Comparison of ENCODE assay signal across 11 cellular contexts in genomic region chr9:38061326-38061947, GRCh38. TPM values are rescaled to one million over a fixed set of nuclear protein-coding genes. Genes with fewer than 3 reads are reported as not detected.
A peak's percentile ranks its signal among the peaks of the same experiment; 100 is the strongest.
DNase-seq lines count a peak whose midpoint lies in the region; ATAC-seq, FAIRE-seq and TF ChIP-seq lines count a peak whose summit lies in the region.
"Had no signal": no experiment of that assay in that cellular context is flagged by ENCODE, and none has a peak within 500 bp of the region (broad histone marks: within the 10 kb centered on the region; RNA-seq: fewer than 3 reads in every experiment).

No MANE protein-coding gene starts in this region.

- H3K4me1 Mint-ChIP-seq in stimulated activated naive B cell treated with anti-CD40 and anti-IgM and Interleukin-4, amounts not matched to agents 10 μg/mL and 1 μg/mL and 100 μg/mL, for 72 hours, result peaks cover 32 to 46% of the 10 kb centered on the region in 2 donors

- DNase-seq in GM19239 (ENCODE audit: insufficient read length, low spot score), result peak; percentile 44
- DNase-seq in RWPE1 (ENCODE audit: low spot score), result no peak
- DNase-seq in stimulated activated naive B cell treated with anti-CD40 and anti-IgM and Interleukin-4, amounts not matched to agents 10 μg/mL and 1 μg/mL and 100 μg/mL, for 72 hours, result no peak
- no peak for DNase-seq in activated CD4-positive, alpha-beta T cell treated with anti-CD3 and anti-CD28 coated beads, Interleukin-2, amount 50 U/mL, for 1 hour
- no peak for DNase-seq in H7
- DNase-seq in NCI-H2081 treated with DMSO at 0.1 percent for 48 hours (lab: John Stamatoyannopoulos, UW), result no peak
- no peak for DNase-seq in G401 (ENCODE audit: low spot score)
- DNase-seq: activated naive CD8-positive, alpha-beta T cell treated with anti-CD3 and anti-CD28 coated beads, Interleukin-2, amount 10 ng/mL, durations not matched to agents 7 days and 5 days; NCI-H1105 had no signal

- H3K36me3 Mint-ChIP-seq in stimulated activated naive B cell treated with anti-CD40 and anti-IgM and Interleukin-4, amounts not matched to agents 10 μg/mL and 1 μg/mL and 100 μg/mL, for 72 hours, result peaks cover 4% of the 10 kb centered on the region in 2 donors
- H3K36me3 Mint-ChIP-seq: activated naive CD8-positive, alpha-beta T cell treated with anti-CD3 and anti-CD28 coated beads, Interleukin-2, amount 10 ng/mL, durations not matched to agents 7 days and 5 days had no signal

- peak; percentile 80 for FAIRE-seq in GM19239 (lab: Jason Lieb, UNC)
- FAIRE-seq: TTC549 had no signal

- ATAC-seq in HG02763 (IDR thresholded peaks at IDR 0.05; ENCODE audit: unreplicated experiment), result peak; percentile 67
- ATAC-seq in stimulated activated naive B cell treated with anti-CD40 and anti-IgM and Interleukin-4, amounts not matched to agents 10 μg/mL and 1 μg/mL and 100 μg/mL, for 72 hours (replicated peaks), result peak; percentile 41 to 47

- no peak for TF ChIP-seq CTCF in RWPE1 (conservative IDR thresholded peaks at IDR 0.05; ENCODE audit: low read depth)

- no peak overlapping the region for H3K4me3 Mint-ChIP-seq in stimulated activated naive B cell treated with anti-CD40 and anti-IgM and Interleukin-4, amounts not matched to agents 10 μg/mL and 1 μg/mL and 100 μg/mL, for 72 hours
- H3K4me3 Mint-ChIP-seq: activated naive CD8-positive, alpha-beta T cell treated with anti-CD3 and anti-CD28 coated beads, Interleukin-2, amount 10 ng/mL, durations not matched to agents 7 days and 5 days had no signal

- H3K27me3 Mint-ChIP-seq in stimulated activated naive B cell treated with anti-CD40 and anti-IgM and Interleukin-4, amounts not matched to agents 10 μg/mL and 1 μg/mL and 100 μg/mL, for 72 hours, result peaks cover 31% of the 10 kb centered on the region in 2 donors

- no peak overlapping the region for H3K27ac Mint-ChIP-seq in stimulated activated naive B cell treated with anti-CD40 and anti-IgM and Interleukin-4, amounts not matched to agents 10 μg/mL and 1 μg/mL and 100 μg/mL, for 72 hours
- H3K27ac Mint-ChIP-seq: activated naive CD8-positive, alpha-beta T cell treated with anti-CD3 and anti-CD28 coated beads, Interleukin-2, amount 10 ng/mL, durations not matched to agents 7 days and 5 days had no signal

- H3K9me3 Mint-ChIP-seq in stimulated activated naive B cell treated with anti-CD40 and anti-IgM and Interleukin-4, amounts not matched to agents 10 μg/mL and 1 μg/mL and 100 μg/mL, for 72 hours, result no peaks in the 10 kb centered on the region
- H3K9me3 Mint-ChIP-seq: activated naive CD8-positive, alpha-beta T cell treated with anti-CD3 and anti-CD28 coated beads, Interleukin-2, amount 10 ng/mL, durations not matched to agents 7 days and 5 days had no signal

- peak overlapping the region; percentile 16; the same call in 1 of the 2 replicates for H3K27ac ChIP-seq in RWPE1

- H3K27me3 ChIP-seq in H7 (ENCODE audit: control insufficient read depth, insufficient read depth, low read length), result no peaks in the 10 kb centered on the region

- H3K36me3 ChIP-seq in H7 (replicated peaks; ENCODE audit: control insufficient read depth, insufficient read depth, low read length), result no peaks in the 10 kb centered on the region

- H3K4me3 ChIP-seq in H7 (ENCODE audit: insufficient read depth, low read depth, low read length), result no peak overlapping the region

- CTCF ChIA-PET in RWPE1 (lab: Yijun Ruan, JAX), result interaction anchor here (0.6 kb wide), 1 partner anchor 107 kb away, joined by 3 read pairs; no protein-coding TSS in a partner anchor

- POLR2A ChIA-PET in RWPE1 (lab: Yijun Ruan, JAX; ENCODE audit: low non-redundant PET), result interaction anchor here (0.6 kb wide), 1 partner anchor 209 kb away, joined by 4 read pairs; no protein-coding TSS in a partner anchor

- in situ Hi-C loops in G401 (cut with HindIII; ENCODE audit: low sequenced_read_pairs), result no loop called here

RNA-seq across cellular contexts. Expression of gene SHB, which starts 7.6 kb away (rescaled TPM):
- total RNA-seq in H7 (2014; rRNA removed; shearing (Covaris generic)), result 11.6 and 18.0 TPM in 2 replicates
- total RNA-seq in G401 (2014; rRNA removed; shearing (Covaris generic)), result 18.4 and 24.9 TPM in 2 replicates
